35 cellular contexts compared by ENCODE assay signal in the genomic region with DNA sequence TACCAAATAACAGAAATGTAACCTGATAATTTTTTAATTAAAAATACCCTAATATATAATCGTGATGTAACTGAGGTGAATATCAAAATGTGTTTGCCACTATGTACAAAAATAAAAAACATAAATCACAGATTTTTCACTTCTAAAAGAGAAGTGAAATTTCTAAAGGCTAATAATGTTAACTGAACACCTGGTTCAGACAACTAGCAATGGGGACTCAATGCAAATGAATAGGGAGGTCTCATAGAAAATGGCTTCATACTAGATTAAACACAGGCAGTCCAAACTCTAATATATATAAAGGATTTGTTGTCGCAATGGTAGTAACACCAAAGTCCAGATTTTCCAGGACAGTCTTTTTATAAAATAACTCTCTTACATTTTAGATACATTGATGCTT.
DNase-seq lines count a peak whose midpoint lies in the region; ATAC-seq, FAIRE-seq and TF ChIP-seq lines count a peak whose summit lies in the region.
"Had no signal": no experiment of that assay in that cellular context is flagged by ENCODE, and none has a peak within 500 bp of the region (broad histone marks: within the 10 kb centered on the region; RNA-seq: fewer than 3 reads in every experiment).

No MANE protein-coding gene starts in this region.

- H3K9me3 Mint-ChIP-seq in nephron progenitor cell = peaks cover 9% of the 10 kb centered on the region
- peaks cover 3% of the 10 kb centered on the region for H3K9me3 Mint-ChIP-seq in activated CD4-positive, alpha-beta T cell treated with anti-CD3 and anti-CD28 coated beads, Interleukin-2, amount 10 ng/mL, durations not matched to agents 7 days and 5 days
- H3K9me3 Mint-ChIP-seq: activated T-helper 2 cell treated with anti-CD3 and anti-CD28 coated beads, Interferon-gamma antibody, Interleukin-2, Interleukin-4, amounts not matched to agents 10 μg/mL and 5 μg/mL and 100 μg/mL, durations not matched to agents 14 hours and 24 hours and 36 hours; endodermal cell; HFFc6 had no signal

- no peaks in the 10 kb centered on the region for H3K36me3 ChIP-seq in psoas muscle (ENCODE audit: insufficient read depth in 1 of 2, low read depth in 1 of 2)
- H3K36me3 ChIP-seq: BLaER1 treated with 17β-estradiol and CSF1 and Interleukin-3, amounts not matched to agents 10 nM and 100 nM; cardiac muscle cell; gastrocnemius medialis; left ventricle myocardium inferior; MG63; right atrium auricular region; thoracic aorta; vagina had no signal

- no peak overlapping the region for H3K27ac ChIP-seq in psoas muscle
- H3K27ac ChIP-seq: BLaER1 treated with 17β-estradiol and CSF1 and Interleukin-3, amounts not matched to agents 10 nM and 100 nM; cardiac muscle cell; gastrocnemius medialis; GM23248; left ventricle myocardium inferior; right atrium auricular region; thoracic aorta; vagina had no signal

- H3K36me3 Mint-ChIP-seq in nephron progenitor cell (ENCODE audit: low read depth) = peaks cover 4% of the 10 kb centered on the region
- no peaks in the 10 kb centered on the region for H3K36me3 Mint-ChIP-seq in activated CD4-positive, alpha-beta T cell treated with anti-CD3 and anti-CD28 coated beads, Interleukin-2, amount 10 ng/mL, durations not matched to agents 7 days and 5 days (ENCODE audit: low read depth)

- ATAC-seq in GM18861 (IDR thresholded peaks at IDR 0.05; ENCODE audit: unreplicated experiment) (peak; percentile 46), GM21619 (IDR thresholded peaks at IDR 0.05; ENCODE audit: unreplicated experiment) (peak; percentile 65), HG02884 (IDR thresholded peaks at IDR 0.05; ENCODE audit: unreplicated experiment) (peak; percentile 57), psoas muscle (no peak)
- ATAC-seq: activated naive CD4-positive, alpha-beta T cell treated with anti-CD3 and anti-CD28 coated beads, Interleukin-2, amount 50 U/mL, for 72 hours; gastrocnemius medialis; K562; naive thymus-derived CD8-positive, alpha-beta T cell; stimulated activated naive CD8-positive, alpha-beta T cell treated with anti-CD3 and anti-CD28 coated beads, Interleukin-15, Interleukin-2, amounts not matched to agents 100 U/mL and 50 U/mL, for 24 hours had no signal

- H3K27ac Mint-ChIP-seq in nephron progenitor cell = no peak overlapping the region
- no peak overlapping the region for H3K27ac Mint-ChIP-seq in activated CD4-positive, alpha-beta T cell treated with anti-CD3 and anti-CD28 coated beads, Interleukin-2, amount 10 ng/mL, durations not matched to agents 7 days and 5 days
- H3K27ac Mint-ChIP-seq: activated naive CD4-positive, alpha-beta T cell treated with anti-CD3 and anti-CD28 coated beads, Interleukin-2, amount 50 U/mL, for 72 hours; activated T-helper 2 cell treated with anti-CD3 and anti-CD28 coated beads, Interferon-gamma antibody, Interleukin-2, Interleukin-4, amounts not matched to agents 10 μg/mL and 5 μg/mL and 100 μg/mL, durations not matched to agents 14 hours and 24 hours and 36 hours; endodermal cell; HFFc6; naive thymus-derived CD8-positive, alpha-beta T cell had no signal

- no peak for TF ChIP-seq CTCF in nephron progenitor cell (IDR thresholded peaks at IDR 0.05)
- no peak for TF ChIP-seq CTCF in psoas muscle (IDR thresholded peaks at IDR 0.05)

- FAIRE-seq in endometrium (lab: Jason Lieb, UNC) = peak; percentile 26
- FAIRE-seq: K562 had no signal

- no peaks in the 10 kb centered on the region for H3K4me1 Mint-ChIP-seq in nephron progenitor cell
- peaks cover 20% of the 10 kb centered on the region for H3K4me1 Mint-ChIP-seq in activated CD4-positive, alpha-beta T cell treated with anti-CD3 and anti-CD28 coated beads, Interleukin-2, amount 10 ng/mL, durations not matched to agents 7 days and 5 days

- H3K4me3 Mint-ChIP-seq in nephron progenitor cell = no peak overlapping the region
- no peak overlapping the region for H3K4me3 Mint-ChIP-seq in activated CD4-positive, alpha-beta T cell treated with anti-CD3 and anti-CD28 coated beads, Interleukin-2, amount 10 ng/mL, durations not matched to agents 7 days and 5 days
- H3K4me3 Mint-ChIP-seq: endodermal cell; HFFc6; naive thymus-derived CD8-positive, alpha-beta T cell had no signal

- H3K27me3 ChIP-seq in psoas muscle (ENCODE audit: insufficient read depth in 3 of 3, low read length in 2 of 3) = no peaks in the 10 kb centered on the region
- H3K27me3 ChIP-seq: BLaER1 treated with 17β-estradiol and CSF1 and Interleukin-3, amounts not matched to agents 10 nM and 100 nM; gastrocnemius medialis; MG63; right atrium auricular region; vagina had no signal

- intact Hi-C loops in psoas muscle (cut with DNase I) = no loop called here

- no peaks in the 10 kb centered on the region for H3K4me1 ChIP-seq in psoas muscle
- H3K4me1 ChIP-seq: BLaER1 treated with 17β-estradiol and CSF1 and Interleukin-3, amounts not matched to agents 10 nM and 100 nM; gastrocnemius medialis; left ventricle myocardium inferior; right atrium auricular region; vagina had no signal

- no peak overlapping the region for H3K4me3 ChIP-seq in psoas muscle
- H3K4me3 ChIP-seq: BLaER1 treated with 17β-estradiol and CSF1 and Interleukin-3, amounts not matched to agents 10 nM and 100 nM; cardiac muscle cell; gastrocnemius medialis; GM23248; K562; left ventricle myocardium inferior; MG63; right atrium auricular region; thoracic aorta; vagina had no signal

- H3K9me3 ChIP-seq in psoas muscle = no peaks in the 10 kb centered on the region
- H3K9me3 ChIP-seq: Caco-2, gastrocnemius medialis, left ventricle myocardium inferior, MG63, right atrium auricular region, thoracic aorta, vagina had no signal

- POLR2A ChIA-PET in activated CD4-positive, alpha-beta T cell treated with anti-CD3 and anti-CD28 coated beads, Interleukin-2, amount 10 ng/mL, durations not matched to agents 7 days and 5 days (lab: Charles Lee) = no interaction called here

- CTCF ChIA-PET in activated CD4-positive, alpha-beta T cell treated with anti-CD3 and anti-CD28 coated beads, Interleukin-2, amount 10 ng/mL, durations not matched to agents 7 days and 5 days (lab: Charles Lee) = no interaction called here

- H3K27me3 Mint-ChIP-seq in nephron progenitor cell (ENCODE audit: low read depth, poor library complexity) = peaks cover 10% of the 10 kb centered on the region
- H3K27me3 Mint-ChIP-seq in activated CD4-positive, alpha-beta T cell treated with anti-CD3 and anti-CD28 coated beads, Interleukin-2, amount 10 ng/mL, durations not matched to agents 7 days and 5 days = peaks cover 3% of the 10 kb centered on the region

- 92 to 96% (median 94%) methylated on average over 2 of the region's 2 CpGs for WGBS in psoas muscle, 3 donors

- DNase-seq in nephron progenitor cell = no peak
- DNase-seq in psoas muscle = no peak
- DNase-seq in DMS79 (lab: John Stamatoyannopoulos, UW) = no peak
- DNase-seq in activated CD4-positive, alpha-beta T cell treated with anti-CD3 and anti-CD28 coated beads, Interleukin-2, amount 10 ng/mL, durations not matched to agents 7 days and 5 days = no peak
- DNase-seq: activated CD4-positive, alpha-beta T cell treated with anti-CD3 and anti-CD28 coated beads, Interleukin-2, amount 50 U/mL, for 4 hours; activated CD8-positive, alpha-beta memory T cell treated with anti-CD3 and anti-CD28 coated beads, Interleukin-2, amount 50 U/mL, for 4 hours; aorta; Caco-2; endodermal cell; gastrocnemius medialis; GM23248; HFFc6; left ventricle myocardium inferior; MG63; midbrain; naive thymus-derived CD8-positive, alpha-beta T cell; NCI-H1436; NCI-H2107; NCI-H446; stimulated activated CD4-positive, alpha-beta T cell treated with anti-CD3 and anti-CD28 coated beads, Interleukin-12 subunit alpha, Interleukin-12 subunit beta, amount 100 ng/mL, for 4 hours; stimulated activated CD4-positive, alpha-beta T cell treated with anti-CD3 and anti-CD28 coated beads, Interleukin-4, amount 100 ng/mL, for 4 hours; stimulated activated naive CD8-positive, alpha-beta T cell treated with anti-CD3 and anti-CD28 coated beads, Interleukin-15, Interleukin-2, amounts not matched to agents 100 U/mL and 50 U/mL, for 24 hours; T1000 had no signal

Comparison
In these comparisons a context has a peak if more than half of its experiments do, and no peak if none do; other contexts are left out.
1. ATAC-seq: peak in GM18861 (single experiment), GM21619 (single experiment) and HG02884 (single experiment); none in psoas muscle (0 of 4).